In the genomic region with DNA sequence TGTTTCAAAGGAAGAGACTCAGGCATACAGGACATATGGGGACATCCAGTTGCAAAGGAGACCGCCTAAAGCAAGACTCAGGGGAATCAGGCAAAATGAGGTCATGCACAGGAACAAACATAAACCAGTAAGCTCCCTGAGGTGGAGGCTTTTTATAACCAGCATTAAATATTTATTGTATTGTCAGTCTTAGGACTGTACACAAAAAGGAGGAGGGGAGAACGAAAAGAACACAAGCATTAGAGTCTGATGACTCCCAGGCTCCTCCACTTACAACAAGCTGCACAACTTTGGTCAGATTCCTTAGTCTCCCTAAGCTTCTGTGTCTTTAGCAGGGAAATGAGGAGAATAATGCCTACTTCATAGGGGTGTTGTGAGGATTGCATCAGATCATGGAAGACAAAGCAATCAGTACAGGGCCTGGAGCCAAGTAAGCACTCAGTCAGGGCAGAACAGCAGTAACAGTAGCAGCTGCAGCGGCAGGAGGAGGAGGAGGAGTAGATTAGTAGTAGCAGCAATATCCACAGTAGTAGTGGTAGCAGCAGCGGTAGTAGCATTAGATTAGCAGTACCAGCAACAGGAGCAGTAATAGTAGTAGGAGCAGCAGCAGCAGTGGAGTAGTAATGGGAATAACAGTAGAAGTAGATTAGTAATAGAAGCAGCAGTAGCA, we compare ENCODE assay signal across 10 cellular contexts. TPM values are rescaled to one million over a fixed set of nuclear protein-coding genes. Genes with fewer than 3 reads are reported as not detected.
A peak's percentile ranks its signal among the peaks of the same experiment; 100 is the strongest.
DNase-seq lines count a peak whose midpoint lies in the region; ATAC-seq, FAIRE-seq and TF ChIP-seq lines count a peak whose summit lies in the region.
"Had no signal": no experiment of that assay in that cellular context is flagged by ENCODE, and none has a peak within 500 bp of the region (broad histone marks: within the 10 kb centered on the region; RNA-seq: fewer than 3 reads in every experiment).

No MANE protein-coding gene starts in this region.

- no peak overlapping the region for H3K4me3 Mint-ChIP-seq in activated CD4-positive, alpha-beta memory T cell treated with anti-CD3 and anti-CD28 coated beads for 36 hours

- no peak overlapping the region for H3K27ac ChIP-seq in HepG2 (ENCODE audit: extremely low read length, insufficient read depth, low read length)

- no peak overlapping the region for H3K9ac ChIP-seq in HepG2 (ENCODE audit: insufficient read depth, low read depth, low read length)

- TF ChIP-seq RAD21 in HepG2 (CRISPR knock-in tag; IDR thresholded peaks at IDR 0.05) = no peak

- H3K27me3 ChIP-seq in bronchial epithelial cell (ENCODE audit: control insufficient read depth, insufficient read depth, low read length) (peaks cover 2% of the 10 kb centered on the region), HepG2 (ENCODE audit: control insufficient read depth in 1 of 2, insufficient read depth in 2 of 2, low read length in 2 of 2) (no peaks in the 10 kb centered on the region)

- H3K4me1 Mint-ChIP-seq in activated CD4-positive, alpha-beta memory T cell treated with anti-CD3 and anti-CD28 coated beads for 36 hours (ENCODE audit: low read depth) = no peaks in the 10 kb centered on the region

- intact Hi-C loops in activated CD4-positive, alpha-beta memory T cell treated with anti-CD3 and anti-CD28 coated beads for 36 hours (cut with micrococcal nuclease) = no loop called here
- intact Hi-C loops in HepG2 (cut with micrococcal nuclease; ENCODE audit: unreplicated experiment) = no loop called here

- no peaks in the 10 kb centered on the region for H3K36me3 ChIP-seq in bronchial epithelial cell (ENCODE audit: control insufficient read depth, insufficient read depth, low read length)
- H3K36me3 ChIP-seq in HepG2 (replicated peaks in 1 of 2; ENCODE audit: control insufficient read depth in 1 of 2, insufficient read depth in 2 of 2, low read length in 2 of 2) = no peaks in the 10 kb centered on the region

- DNase-seq in C1 segment of cervical spinal cord (lab: John Stamatoyannopoulos, UW) (peak in 12 of 14 donors; percentile 1 to 66 (median 30)), NCI-H2029 treated with DMSO at 0.1 percent for 48 hours (lab: John Stamatoyannopoulos, UW) (peak; percentile 100), bronchial epithelial cell (ENCODE audit: low read depth) (peak; percentile 37), midbrain (lab: John Stamatoyannopoulos, UW) (peak; percentile 74), HepG2 (ENCODE audit: low spot score) (no peak), activated T-cell treated with anti-CD3 and anti-CD28 coated beads for 4 hours (no peak)
- DNase-seq in activated CD4-positive, alpha-beta memory T cell treated with anti-CD3 and anti-CD28 coated beads for 36 hours = no peak
- DNase-seq: Calu3 had no signal

- H3K27ac Mint-ChIP-seq in activated CD4-positive, alpha-beta memory T cell treated with anti-CD3 and anti-CD28 coated beads for 36 hours = no peak overlapping the region

- peaks cover 2% of the 10 kb centered on the region for H3K27me3 Mint-ChIP-seq in activated CD4-positive, alpha-beta memory T cell treated with anti-CD3 and anti-CD28 coated beads for 36 hours

- H3K4me3 ChIP-seq in bronchial epithelial cell (ENCODE audit: low read depth, low read length) (no peak overlapping the region), HepG2 (replicated peaks in 1 of 3; ENCODE audit: insufficient read depth in 1 of 3, low read depth in 2 of 3, low read length in 3 of 3) (no peak overlapping the region)

- no peaks in the 10 kb centered on the region for H3K4me1 ChIP-seq in HepG2 (ENCODE audit: insufficient read depth, low read length)

- H2AFZ ChIP-seq in HepG2 (ENCODE audit: low read length) = no peak overlapping the region

- no peak for TF ChIP-seq CTCF in bronchial epithelial cell (IDR thresholded peaks at IDR 0.05; ENCODE audit: insufficient read depth, low read length, severe bottlenecking)
- no peak for TF ChIP-seq CTCF in HepG2 (CRISPR knock-in tag; IDR thresholded peaks at IDR 0.05)

- CTCF ChIA-PET in activated CD4-positive, alpha-beta memory T cell treated with anti-CD3 and anti-CD28 coated beads for 36 hours (lab: Charles Lee) = no interaction called here
- CTCF ChIA-PET in HepG2 (lab: Yijun Ruan, JAX; ENCODE audit: low intra/inter-chr PET ratio, low total read pairs) = no interaction called here

- TF ChIP-seq EP300 in HepG2 (IDR thresholded peaks at IDR 0.05; ENCODE audit: low read depth in 2 of 2, low read length in 2 of 2) (no peak), HepG2 (CRISPR knock-in tag; IDR thresholded peaks at IDR 0.05; ENCODE audit: borderline replicate concordance) (no peak)

- TF ChIP-seq POLR2A in HepG2 (IDR thresholded peaks at IDR 0.05; ENCODE audit: insufficient read depth in 1 of 2, low read depth in 2 of 2, low read length in 2 of 2) = no peak

- H3K9me3 ChIP-seq in HepG2 (ENCODE audit: low read length) = no peaks in the 10 kb centered on the region

- in situ Hi-C loops in HepG2 (cut with HindIII; ENCODE audit: extremely low pct_ligation_motif_present, low pct_unique_long_range_greater_than_20kb) = no loop called here

- FAIRE-seq in bronchial epithelial cell (lab: Jason Lieb, UNC) (peak; percentile 80), HepG2 (lab: Jason Lieb, UNC) (no peak)
- FAIRE-seq: GM19239 had no signal

- POLR2A ChIA-PET in activated CD4-positive, alpha-beta memory T cell treated with anti-CD3 and anti-CD28 coated beads for 36 hours (lab: Charles Lee) = no interaction called here
- POLR2A ChIA-PET in HepG2 (lab: Yijun Ruan, JAX) = no interaction called here

- H3K36me3 Mint-ChIP-seq in activated CD4-positive, alpha-beta memory T cell treated with anti-CD3 and anti-CD28 coated beads for 36 hours = no peaks in the 10 kb centered on the region

- H3K9me3 Mint-ChIP-seq in activated CD4-positive, alpha-beta memory T cell treated with anti-CD3 and anti-CD28 coated beads for 36 hours = no peaks in the 10 kb centered on the region

- H3K4me2 ChIP-seq in HepG2 (ENCODE audit: low read depth, low read length) = no peak overlapping the region

- 20% methylated on average over 4 of the region's 4 CpGs for WGBS in HepG2 (ENCODE audit: low lambda C conversion rate)

- BruUV-seq in HepG2 (replicated peaks; lab: Mats Ljungman, UMichigan) = no TSS peak

- H3K79me2 ChIP-seq in HepG2 (ENCODE audit: insufficient read depth, low read length) = no peaks in the 10 kb centered on the region

- no peak for ATAC-seq in HepG2
- no peak for ATAC-seq in HG03139 (IDR thresholded peaks at IDR 0.05; ENCODE audit: unreplicated experiment)

- H4K20me1 ChIP-seq in HepG2 (ENCODE audit: insufficient read depth, low read length) = no peaks in the 10 kb centered on the region

TF ChIP-seq in HepG2, 621 proteins besides CTCF, POLR2A, EP300 and RAD21:
- TF ChIP-seq, protein P1, sequence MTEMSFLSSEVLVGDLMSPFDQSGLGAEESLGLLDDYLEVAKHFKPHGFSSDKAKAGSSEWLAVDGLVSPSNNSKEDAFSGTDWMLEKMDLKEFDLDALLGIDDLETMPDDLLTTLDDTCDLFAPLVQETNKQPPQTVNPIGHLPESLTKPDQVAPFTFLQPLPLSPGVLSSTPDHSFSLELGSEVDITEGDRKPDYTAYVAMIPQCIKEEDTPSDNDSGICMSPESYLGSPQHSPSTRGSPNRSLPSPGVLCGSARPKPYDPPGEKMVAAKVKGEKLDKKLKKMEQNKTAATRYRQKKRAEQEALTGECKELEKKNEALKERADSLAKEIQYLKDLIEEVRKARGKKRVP (CRISPR knock-in tag; IDR thresholded peaks at IDR 0.05) = peak in 1 of 2 experiments; percentile 30; a peak in 1 of 4 replicates
- TF ChIP-seq TGIF2 (CRISPR knock-in tag; IDR thresholded peaks at IDR 0.05) (no peak), ZNF264 (CRISPR knock-in tag; IDR thresholded peaks at IDR 0.05) (no peak), NFE2 (CRISPR knock-in tag; IDR thresholded peaks at IDR 0.05) (no peak)
- TF ChIP-seq, protein P2, sequence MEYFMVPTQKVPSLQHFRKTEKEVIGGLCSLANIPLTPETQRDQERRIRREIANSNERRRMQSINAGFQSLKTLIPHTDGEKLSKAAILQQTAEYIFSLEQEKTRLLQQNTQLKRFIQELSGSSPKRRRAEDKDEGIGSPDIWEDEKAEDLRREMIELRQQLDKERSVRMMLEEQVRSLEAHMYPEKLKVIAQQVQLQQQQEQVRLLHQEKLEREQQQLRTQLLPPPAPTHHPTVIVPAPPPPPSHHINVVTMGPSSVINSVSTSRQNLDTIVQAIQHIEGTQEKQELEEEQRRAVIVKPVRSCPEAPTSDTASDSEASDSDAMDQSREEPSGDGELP (IDR thresholded peaks at IDR 0.05; ENCODE audit: borderline replicate concordance, low read depth) = no peak
TF ChIP-seq in HepG2: peak in this region for 1.

RNA-seq across cellular contexts. Expression of a gene that starts 54.2 kb away (rescaled TPM):
- total RNA-seq in bronchial epithelial cell (0.79 and 2.0 TPM in 2 replicates), HepG2 (2016; rRNA removed; fragmentation: Illumina TruSeq; extraction: Trizol) (1.8 and 3.3 TPM in 2 replicates)
- 1 to 10 TPM; 1.8 to 1.9 TPM for total RNA-seq in activated CD4-positive, alpha-beta memory T cell treated with anti-CD3 and anti-CD28 coated beads for 36 hours
- 9.1 and 15.2 TPM in 2 replicates for total RNA-seq in HepG2 (2016; cell fraction: cytosol; rRNA removed; fragmentation: Illumina TruSeq; extraction: Trizol; ENCODE audit: low read depth)
- 2.6 TPM in 2 replicates for total RNA-seq in HepG2 (2016; cell fraction: insoluble cytoplasmic fraction; rRNA removed; fragmentation: Illumina TruSeq; extraction: Trizol)
- 4.8 and 5.7 TPM in 2 replicates for total RNA-seq in HepG2 (2016; cell fraction: membrane; rRNA removed; fragmentation: Illumina TruSeq; extraction: Trizol)
- 4.5 and 7.0 TPM in 2 replicates for total RNA-seq in HepG2 (2016; cell fraction: nucleus; rRNA removed; fragmentation: Illumina TruSeq; extraction: Trizol)
- polyA plus RNA-seq in HepG2 (2011; rRNA removed) = 0.55 and 0.81 TPM in 2 replicates
- polyA plus RNA-seq in HepG2 (2011; cell fraction: cytosol; rRNA removed) = 0.75 and 0.76 TPM in 2 replicates
- 1.4 and 2.2 TPM in 2 replicates for polyA plus RNA-seq in HepG2 (2011; cell fraction: nucleus; rRNA removed)
- polyA plus RNA-seq in HepG2 (2012) = 1.3 and 1.6 TPM in 2 replicates
- 2.6 and 3.4 TPM in 2 replicates for polyA plus RNA-seq in HepG2 (2016; cell fraction: cytosol; fragmentation: Illumina TruSeq; extraction: Trizol; ENCODE audit: low read depth)
- 2.1 and 4.0 TPM in 2 replicates for polyA plus RNA-seq in HepG2 (2016; cell fraction: insoluble cytoplasmic fraction; fragmentation: Illumina TruSeq; extraction: Trizol; ENCODE audit: low read depth)
- 2.9 and 3.6 TPM in 2 replicates for polyA plus RNA-seq in HepG2 (2016; cell fraction: membrane; fragmentation: Illumina TruSeq; extraction: Trizol; ENCODE audit: low read depth)
- 3.0 and 3.4 TPM in 2 replicates for polyA plus RNA-seq in HepG2 (2016; cell fraction: nucleus; fragmentation: Illumina TruSeq; extraction: Trizol; ENCODE audit: insufficient read depth, low read depth)
- polyA minus RNA-seq in HepG2 (2011; rRNA and poly(A)+ RNA removed; ENCODE audit: low replicate concordance) = 0.42 and 2.6 TPM in 2 replicates
- 1.8 and 2.3 TPM in 2 replicates for polyA minus RNA-seq in HepG2 (2011; cell fraction: cytosol; rRNA and poly(A)+ RNA removed)
- polyA minus RNA-seq in HepG2 (2011; cell fraction: nucleus; rRNA and poly(A)+ RNA removed) = 9.0 and 10.2 TPM in 2 replicates

Comparison
In these comparisons a context has a peak if more than half of its experiments do, and no peak if none do; other contexts are left out.
1. DNase-seq: peak in C1 segment of cervical spinal cord (12 of 14), NCI-H2029 treated with DMSO at 0.1 percent for 48 hours (single experiment), bronchial epithelial cell (single experiment) and midbrain (single experiment); none in activated CD4-positive, alpha-beta memory T cell treated with anti-CD3 and anti-CD28 coated beads for 36 hours (single experiment), HepG2 (single experiment) and activated T-cell treated with anti-CD3 and anti-CD28 coated beads for 4 hours (single experiment).